ENCODE assay signal across 8 cellular contexts in genomic region chr11:18705651-18706281, GRCh38. TPM values are rescaled to one million over a fixed set of nuclear protein-coding genes. Genes with fewer than 3 reads are reported as not detected.
DNase-seq lines count a peak whose midpoint lies in the region; ATAC-seq and TF ChIP-seq lines count a peak whose summit lies in the region.

No MANE protein-coding gene starts in this region.

- TF ChIP-seq CTCF in body of pancreas (IDR thresholded peaks at IDR 0.05): no peak
- TF ChIP-seq CTCF in suprapubic skin (IDR thresholded peaks at IDR 0.05): no peak

- H3K4me3 ChIP-seq in body of pancreas (peak overlapping the region in 1 of 2 donors; percentile 22), suprapubic skin (peak overlapping the region; percentile 60)

- H3K36me3 ChIP-seq in body of pancreas (replicated peaks in 1 of 2; ENCODE audit: insufficient read depth in 1 of 2, low read depth in 2 of 2): no peaks in the 10 kb centered on the region
- peaks cover 13% of the 10 kb centered on the region for H3K36me3 ChIP-seq in suprapubic skin

- WGBS in body of pancreas, 2 donors: 3 to 4% methylated on average over 6 to 46 of the region's 46 CpGs
- WGBS in suprapubic skin: 4% methylated on average over 28 of the region's 46 CpGs

- ATAC-seq in body of pancreas: peak; percentile 67

- intact Hi-C loops in body of pancreas (cut with DNase I): no loop called here

- H3K4me1 ChIP-seq in body of pancreas (peaks cover 23% of the 10 kb centered on the region), suprapubic skin (peaks cover 27% of the 10 kb centered on the region)

- TF ChIP-seq POLR2A in body of pancreas (IDR thresholded peaks at IDR 0.05) (peak in 1 of 3 donors; percentile 29), suprapubic skin (IDR thresholded peaks at IDR 0.05) (no peak)

- H3K27ac ChIP-seq in body of pancreas: peak overlapping the region; percentile 38 to 54 (median 45)
- H3K27ac ChIP-seq in suprapubic skin: peak overlapping the region; percentile 68

- DNase-seq in stimulated activated CD4-positive, alpha-beta T cell treated with anti-CD3 and anti-CD28 coated beads, Interleukin-4, amount 100 ng/mL, for 1 hour: peak; percentile 25
- no peak for DNase-seq in stimulated activated CD4-positive, alpha-beta T cell treated with anti-CD3 and anti-CD28 coated beads, Interleukin-2, amount 100 ng/mL, for 48 hours
- DNase-seq in body of pancreas: peak; percentile 41 to 54 (median 46)
- DNase-seq in left kidney (ENCODE audit: low read depth, low spot score): peak; percentile 64
- peak in 1 of 2 donors; percentile 74 for DNase-seq in suprapubic skin (ENCODE audit: low spot score in 2 of 2)
- DNase-seq in NCI-H128 (lab: John Stamatoyannopoulos, UW; ENCODE audit: unreplicated experiment): no peak
- DNase-seq in NCI-H446 treated with DMSO at 0.1 percent for 48 hours (lab: John Stamatoyannopoulos, UW): no peak
- no peak for DNase-seq in MV-4-11 (lab: John Stamatoyannopoulos, UW)

- no peak for TF ChIP-seq EP300 in suprapubic skin (IDR thresholded peaks at IDR 0.05)

- no peaks in the 10 kb centered on the region for H3K9me3 ChIP-seq in body of pancreas
- no peaks in the 10 kb centered on the region for H3K9me3 ChIP-seq in suprapubic skin

- H3K27me3 ChIP-seq in body of pancreas: no peaks in the 10 kb centered on the region
- no peaks in the 10 kb centered on the region for H3K27me3 ChIP-seq in suprapubic skin

RNA-seq across cellular contexts. Expression of gene TMEM86A, which starts 7.2 kb away (rescaled TPM):
- total RNA-seq in body of pancreas (1 to 10 TPM; 4.7 to 5.6 TPM), suprapubic skin (10 to 100 TPM; 17.1 to 57.0 (median 41.1) TPM)

RNA-seq across cellular contexts. Expression of gene IGSF22, which starts 20.2 kb away (rescaled TPM):
- total RNA-seq in body of pancreas (not detected), suprapubic skin (1 to 10 TPM in 1 of 4 donors, not detected in 3; 2.3 TPM)

Comparison
In these comparisons a context has a peak if more than half of its experiments do, and no peak if none do; other contexts are left out.
1. DNase-seq: peak in stimulated activated CD4-positive, alpha-beta T cell treated with anti-CD3 and anti-CD28 coated beads, Interleukin-4, amount 100 ng/mL, for 1 hour (single experiment), body of pancreas (4 of 4) and left kidney (single experiment); none in stimulated activated CD4-positive, alpha-beta T cell treated with anti-CD3 and anti-CD28 coated beads, Interleukin-2, amount 100 ng/mL, for 48 hours (0 of 2), NCI-H128 (single experiment), NCI-H446 treated with DMSO at 0.1 percent for 48 hours (single experiment) and MV-4-11 (single experiment).